ENCODE assay signal across 14 cellular contexts in the genomic region with DNA sequence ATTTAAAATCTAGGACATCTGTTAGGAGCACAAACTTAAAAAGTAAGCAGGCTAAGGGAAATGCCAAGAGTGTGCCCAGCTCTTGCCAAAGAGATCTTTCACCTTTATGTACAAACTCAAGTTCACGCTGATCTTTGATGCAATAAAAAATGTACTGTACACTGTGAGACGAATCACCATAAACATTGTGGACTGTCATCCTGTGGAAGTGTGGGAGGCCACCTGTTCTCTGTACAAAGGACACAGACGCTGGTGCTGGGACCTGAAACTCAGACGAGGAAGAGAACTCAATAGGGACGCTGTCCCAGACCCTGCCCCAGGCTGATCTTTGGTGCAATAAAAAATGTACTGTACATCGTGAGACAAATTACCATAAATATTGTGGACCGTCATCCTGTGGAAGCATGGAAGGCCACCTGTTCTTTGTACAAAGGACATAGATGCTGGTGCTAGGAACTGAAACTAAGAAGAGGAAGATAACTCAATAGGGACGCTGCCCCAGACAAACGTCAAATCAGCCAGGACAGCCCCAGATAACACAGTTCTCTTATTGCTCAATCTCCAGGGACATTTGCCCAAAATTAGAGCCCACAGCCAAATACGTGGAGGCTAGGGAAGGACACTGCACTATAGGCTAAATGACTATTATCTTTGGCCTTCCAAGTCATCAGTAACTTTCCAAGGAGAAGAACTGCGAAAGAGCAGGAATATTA.
A peak's percentile ranks its signal among the peaks of the same experiment; 100 is the strongest.
DNase-seq lines count a peak whose midpoint lies in the region; ATAC-seq and TF ChIP-seq lines count a peak whose summit lies in the region.
"Had no signal": no experiment of that assay in that cellular context is flagged by ENCODE, and none has a peak within 500 bp of the region (broad histone marks: within the 10 kb centered on the region; RNA-seq: fewer than 3 reads in every experiment).

No MANE protein-coding gene starts in this region.

- H3K9me3 ChIP-seq in right atrium auricular region, result no peaks in the 10 kb centered on the region
- no peaks in the 10 kb centered on the region for H3K9me3 ChIP-seq in upper lobe of right lung
- H3K9me3 ChIP-seq: tibial artery had no signal

- H3K27ac ChIP-seq in right atrium auricular region (no peak overlapping the region), upper lobe of right lung (no peak overlapping the region)
- H3K27ac ChIP-seq: tibial artery had no signal

- H3K27me3 ChIP-seq in right atrium auricular region (no peaks in the 10 kb centered on the region), upper lobe of right lung (no peaks in the 10 kb centered on the region)
- H3K27me3 ChIP-seq: tibial artery had no signal

- TF ChIP-seq CTCF in right atrium auricular region (IDR thresholded peaks at IDR 0.05), result no peak
- no peak for TF ChIP-seq CTCF in upper lobe of right lung (IDR thresholded peaks at IDR 0.05)

- no peak overlapping the region for H3K4me3 ChIP-seq in right atrium auricular region
- H3K4me3 ChIP-seq in upper lobe of right lung, result no peak overlapping the region
- H3K4me3 ChIP-seq: tibial artery had no signal

- ATAC-seq in Right ventricle myocardium superior (ENCODE audit: poor library complexity) (peak; percentile 39), left colon (peak; percentile 97), upper lobe of right lung (peak; percentile 83)
- ATAC-seq: natural killer cell had no signal

- intact Hi-C loops in Right ventricle myocardium superior (cut with DNase I), result no loop called here
- intact Hi-C loops in left colon (cut with DNase I, micrococcal nuclease), result no loop called here
- intact Hi-C loops in upper lobe of right lung (cut with DNase I), result no loop called here

- DNase-seq in Right ventricle myocardium superior (no peak), right atrium auricular region (ENCODE audit: low spot score) (no peak), SKM-1 (lab: John Stamatoyannopoulos, UW; ENCODE audit: unreplicated experiment) (peak; percentile 70), left colon (peak; percentile 59 to 92), upper lobe of right lung (no peak), kidney glomerular epithelial cell (lab: John Stamatoyannopoulos, UW) (no peak)
- DNase-seq in stimulated activated naive CD4-positive, alpha-beta T cell (lab: John Stamatoyannopoulos, UW), result no peak
- no peak for DNase-seq in stimulated activated CD4-positive, alpha-beta T cell treated with anti-CD3 and anti-CD28 coated beads, Interleukin-4, amount 100 ng/mL, for 1 hour
- DNase-seq: activated gamma-delta T cell, cortex of kidney, glutamatergic neuron, natural killer cell, NCI-H1048 had no signal

- H3K36me3 ChIP-seq in right atrium auricular region, result no peaks in the 10 kb centered on the region
- H3K36me3 ChIP-seq in upper lobe of right lung, result no peaks in the 10 kb centered on the region
- H3K36me3 ChIP-seq: tibial artery had no signal

- H3K4me1 ChIP-seq in right atrium auricular region (peaks cover 0 to 9% of the 10 kb centered on the region in 2 donors), upper lobe of right lung (no peaks in the 10 kb centered on the region)
- H3K4me1 ChIP-seq: tibial artery had no signal

Comparison
In these comparisons a context has a peak if more than half of its experiments do, and no peak if none do; other contexts are left out.
1. ATAC-seq: peak in every context shown above with its lines; median percentile 97 in left colon; 83 in upper lobe of right lung; 39 in Right ventricle myocardium superior.
2. DNase-seq: peak in SKM-1 (single experiment) and left colon (2 of 2); none in Right ventricle myocardium superior (single experiment), right atrium auricular region (single experiment), upper lobe of right lung (single experiment), stimulated activated naive CD4-positive, alpha-beta T cell (0 of 6), stimulated activated CD4-positive, alpha-beta T cell treated with anti-CD3 and anti-CD28 coated beads, Interleukin-4, amount 100 ng/mL, for 1 hour (single experiment) and kidney glomerular epithelial cell (single experiment).